Comparison of ENCODE assay signal across 8 cellular contexts in the genomic region with DNA sequence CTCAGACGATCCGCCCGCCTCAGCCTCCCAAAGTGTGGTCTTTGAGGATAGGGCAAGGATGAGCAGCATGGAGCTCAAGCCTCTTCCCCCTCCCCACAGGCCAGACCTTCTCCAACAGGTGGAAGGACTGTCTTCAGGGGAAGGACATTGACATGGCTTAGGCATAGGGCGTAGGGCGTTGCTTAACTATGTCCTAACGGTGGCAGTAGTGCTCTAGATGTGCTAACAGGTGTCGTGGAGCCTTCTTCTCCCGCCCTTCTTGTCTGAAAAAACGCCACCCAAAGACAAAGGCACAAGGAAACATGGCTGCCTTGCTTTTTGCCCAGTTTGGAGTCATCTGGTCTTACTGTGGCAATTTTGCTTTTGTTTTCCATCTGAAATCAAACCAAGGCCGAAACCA.
A peak's percentile ranks its signal among the peaks of the same experiment; 100 is the strongest.
DNase-seq lines count a peak whose midpoint lies in the region; TF ChIP-seq lines count a peak whose summit lies in the region.

No MANE protein-coding gene starts in this region.

- POLR2A ChIA-PET in HEK293 (lab: Yijun Ruan, JAX), result interaction anchor here (0.6 to 1.8 kb wide), 4 partner anchors 10 to 59 kb away, joined by 3 to 11 read pairs (median 6); no protein-coding TSS in a partner anchor

- no peaks in the 10 kb centered on the region for H3K9me3 Mint-ChIP-seq in activated T-helper 2 cell treated with anti-CD3 and anti-CD28 coated beads, Interferon-gamma antibody, Interleukin-2, Interleukin-4, amounts not matched to agents 10 μg/mL and 5 μg/mL and 100 μg/mL, durations not matched to agents 14 hours and 24 hours and 36 hours

- TF ChIP-seq CTCF in HEK293 (tag by site-specific recombination; IDR thresholded peaks at IDR 0.05) (peak; percentile 95), WERI-Rb-1 (IDR thresholded peaks at IDR 0.05; ENCODE audit: low read depth, low read length) (peak; percentile 82), thyroid gland (IDR thresholded peaks at IDR 0.05) (peak in 3 of 6 experiments; percentile 17 to 76 (median 65))

- peaks cover 4% of the 10 kb centered on the region; the same call in 1 of the 2 replicates for H3K4me1 ChIP-seq in HEK293 (ENCODE audit: control insufficient read depth, insufficient read depth, low read length)
- no peaks in the 10 kb centered on the region for H3K4me1 ChIP-seq in mesenchymal stem cell (ENCODE audit: control insufficient read depth, insufficient read depth, low read depth, low read length)
- H3K4me1 ChIP-seq in thyroid gland, result no peaks in the 10 kb centered on the region

- no peak overlapping the region for H3K18ac ChIP-seq in mesenchymal stem cell (ENCODE audit: low read depth in 1 of 2, low read length in 2 of 2)

- H3K27ac ChIP-seq in HEK293 (ENCODE audit: extremely low read depth, low read depth, low read length), result peak overlapping the region; percentile 38; the same call in 1 of the 2 replicates
- H3K27ac ChIP-seq in WERI-Rb-1, result peak overlapping the region; percentile 86
- no peak overlapping the region for H3K27ac ChIP-seq in mesenchymal stem cell (ENCODE audit: low read length, poor library complexity, severe bottlenecking)
- no peak overlapping the region for H3K27ac ChIP-seq in thyroid gland

- peak; percentile 74 for DNase-seq in GM04504 (ENCODE audit: low read depth)
- DNase-seq in WERI-Rb-1, result peak; percentile 85
- DNase-seq in mesenchymal stem cell, result no peak
- DNase-seq in DMS153 (lab: John Stamatoyannopoulos, UW), result no peak
- DNase-seq in thyroid gland, result no peak
- no peak for DNase-seq in activated T-helper 2 cell treated with anti-CD3 and anti-CD28 coated beads, Interferon-gamma antibody, Interleukin-2, Interleukin-4, amounts not matched to agents 10 μg/mL and 5 μg/mL and 100 μg/mL, durations not matched to agents 14 hours and 24 hours and 36 hours (ENCODE audit: low spot score)
- no peak for DNase-seq in AML-193 (lab: John Stamatoyannopoulos, UW)

- no peak overlapping the region for H2AFZ ChIP-seq in mesenchymal stem cell (ENCODE audit: low read depth, low read length)

- H3K79me1 ChIP-seq in mesenchymal stem cell (replicated peaks; ENCODE audit: low read length, poor library complexity, severe bottlenecking), result no peaks in the 10 kb centered on the region

- H3K9me3 ChIP-seq in HEK293 (ENCODE audit: control insufficient read depth, insufficient read depth, low read depth, low read length) (no peaks in the 10 kb centered on the region), WERI-Rb-1 (ENCODE audit: severe bottlenecking) (no peaks in the 10 kb centered on the region), mesenchymal stem cell (ENCODE audit: control insufficient read depth, low read length) (no peaks in the 10 kb centered on the region), thyroid gland (no peaks in the 10 kb centered on the region)

- intact Hi-C loops in thyroid gland (cut with DNase I), result no loop called here
- intact Hi-C loops in activated T-helper 2 cell treated with anti-CD3 and anti-CD28 coated beads, Interferon-gamma antibody, Interleukin-2, Interleukin-4, amounts not matched to agents 10 μg/mL and 5 μg/mL and 100 μg/mL, durations not matched to agents 14 hours and 24 hours and 36 hours (cut with micrococcal nuclease), result no loop called here

- no peak overlapping the region for H2BK12ac ChIP-seq in mesenchymal stem cell (ENCODE audit: low read length in 2 of 2)

- no peak overlapping the region for H2BK15ac ChIP-seq in mesenchymal stem cell (ENCODE audit: low read depth, poor library complexity, severe bottlenecking)

- H3K4me3 ChIP-seq in HEK293 (ENCODE audit: low read depth, low read length) (peak overlapping the region; percentile 8), WERI-Rb-1 (ENCODE audit: low read depth, low read length) (peak overlapping the region; percentile 31), mesenchymal stem cell (ENCODE audit: insufficient read depth in 1 of 2, low read depth in 1 of 2, low read length in 2 of 2) (peak overlapping the region in 1 of 2 experiments; percentile 75), thyroid gland (replicated peaks in 1 of 3) (peak overlapping the region in 1 of 3 donors; percentile 21)

- H3K9ac ChIP-seq in mesenchymal stem cell (ENCODE audit: low read length), result peak overlapping the region; percentile 73

- no peak overlapping the region for H4K91ac ChIP-seq in mesenchymal stem cell (ENCODE audit: low read length)

- TF ChIP-seq POLR2A in thyroid gland (IDR thresholded peaks at IDR 0.05), result no peak

- CTCF ChIA-PET in HEK293 (lab: Yijun Ruan, JAX), result interaction anchor here (0.6 to 1.7 kb wide), 11 partner anchors 10 to 1009 kb away, joined by 3 to 12 read pairs (median 5); no protein-coding TSS in a partner anchor

- no peaks in the 10 kb centered on the region for H3K27me3 Mint-ChIP-seq in activated T-helper 2 cell treated with anti-CD3 and anti-CD28 coated beads, Interferon-gamma antibody, Interleukin-2, Interleukin-4, amounts not matched to agents 10 μg/mL and 5 μg/mL and 100 μg/mL, durations not matched to agents 14 hours and 24 hours and 36 hours (ENCODE audit: low read depth)

- H3K27ac Mint-ChIP-seq in activated T-helper 2 cell treated with anti-CD3 and anti-CD28 coated beads, Interferon-gamma antibody, Interleukin-2, Interleukin-4, amounts not matched to agents 10 μg/mL and 5 μg/mL and 100 μg/mL, durations not matched to agents 14 hours and 24 hours and 36 hours, result no peak overlapping the region

- H3K36me3 ChIP-seq in HEK293 (ENCODE audit: control insufficient read depth in 2 of 2, insufficient read depth in 1 of 2, low read length in 2 of 2) (peaks cover 0 to 42% of the 10 kb centered on the region in 2 experiments; a peak in 2 of 3 replicates), WERI-Rb-1 (no peaks in the 10 kb centered on the region; the same call in 1 of the 2 replicates), mesenchymal stem cell (ENCODE audit: control insufficient read depth in 1 of 2, insufficient read depth in 2 of 2, low read depth in 1 of 2, low read length in 2 of 2) (no peaks in the 10 kb centered on the region), thyroid gland (no peaks in the 10 kb centered on the region)

- H3K14ac ChIP-seq in mesenchymal stem cell (ENCODE audit: low read length in 2 of 2), result no peak overlapping the region

- H2BK5ac ChIP-seq in mesenchymal stem cell (ENCODE audit: low read depth, low read length, poor library complexity, severe bottlenecking), result no peak overlapping the region

- H3K4me3 Mint-ChIP-seq in activated T-helper 2 cell treated with anti-CD3 and anti-CD28 coated beads, Interferon-gamma antibody, Interleukin-2, Interleukin-4, amounts not matched to agents 10 μg/mL and 5 μg/mL and 100 μg/mL, durations not matched to agents 14 hours and 24 hours and 36 hours (ENCODE audit: low read depth), result no peak overlapping the region

- no peak overlapping the region for H3K4ac ChIP-seq in mesenchymal stem cell (ENCODE audit: low read depth in 1 of 2, low read length in 2 of 2)

- H3K4me1 Mint-ChIP-seq in activated T-helper 2 cell treated with anti-CD3 and anti-CD28 coated beads, Interferon-gamma antibody, Interleukin-2, Interleukin-4, amounts not matched to agents 10 μg/mL and 5 μg/mL and 100 μg/mL, durations not matched to agents 14 hours and 24 hours and 36 hours (ENCODE audit: low read depth), result no peaks in the 10 kb centered on the region

- WGBS in mesenchymal stem cell, result 92% methylated on average over 7 of the region's 10 CpGs
- 96 to 97% methylated on average over 10 of the region's 10 CpGs for WGBS in thyroid gland, 2 donors

- H3K23ac ChIP-seq in mesenchymal stem cell (ENCODE audit: low read length in 2 of 2), result no peak overlapping the region

- no peaks in the 10 kb centered on the region for H3K27me3 ChIP-seq in WERI-Rb-1 (ENCODE audit: insufficient read depth, low read depth, severe bottlenecking)
- H3K27me3 ChIP-seq in mesenchymal stem cell (ENCODE audit: control insufficient read depth in 1 of 2, insufficient read depth in 1 of 2, low read length in 2 of 2), result no peaks in the 10 kb centered on the region
- H3K27me3 ChIP-seq in thyroid gland, result no peaks in the 10 kb centered on the region

- no peak overlapping the region for H2AK5ac ChIP-seq in mesenchymal stem cell (ENCODE audit: low read length, severe bottlenecking)

- peaks cover 36% of the 10 kb centered on the region for H3K36me3 Mint-ChIP-seq in activated T-helper 2 cell treated with anti-CD3 and anti-CD28 coated beads, Interferon-gamma antibody, Interleukin-2, Interleukin-4, amounts not matched to agents 10 μg/mL and 5 μg/mL and 100 μg/mL, durations not matched to agents 14 hours and 24 hours and 36 hours (ENCODE audit: low read depth)

- no peak overlapping the region for H4K8ac ChIP-seq in mesenchymal stem cell (ENCODE audit: low read length)

- H2BK120ac ChIP-seq in mesenchymal stem cell (ENCODE audit: low read depth, low read length), result no peak overlapping the region

- H3K4me2 ChIP-seq in mesenchymal stem cell (ENCODE audit: low read length, poor library complexity, severe bottlenecking), result no peak overlapping the region

TF ChIP-seq in HEK293, 187 proteins besides CTCF, POLR2A, EP300 and RAD21 (continues in another document):
- TF ChIP-seq OSR2 (tag by site-specific recombination; IDR thresholded peaks at IDR 0.05) (peak; percentile 12; the same call in 1 of the 2 replicates), ZFP37 (tag by site-specific recombination; IDR thresholded peaks at IDR 0.05) (no peak)
- TF ChIP-seq, protein P1, sequence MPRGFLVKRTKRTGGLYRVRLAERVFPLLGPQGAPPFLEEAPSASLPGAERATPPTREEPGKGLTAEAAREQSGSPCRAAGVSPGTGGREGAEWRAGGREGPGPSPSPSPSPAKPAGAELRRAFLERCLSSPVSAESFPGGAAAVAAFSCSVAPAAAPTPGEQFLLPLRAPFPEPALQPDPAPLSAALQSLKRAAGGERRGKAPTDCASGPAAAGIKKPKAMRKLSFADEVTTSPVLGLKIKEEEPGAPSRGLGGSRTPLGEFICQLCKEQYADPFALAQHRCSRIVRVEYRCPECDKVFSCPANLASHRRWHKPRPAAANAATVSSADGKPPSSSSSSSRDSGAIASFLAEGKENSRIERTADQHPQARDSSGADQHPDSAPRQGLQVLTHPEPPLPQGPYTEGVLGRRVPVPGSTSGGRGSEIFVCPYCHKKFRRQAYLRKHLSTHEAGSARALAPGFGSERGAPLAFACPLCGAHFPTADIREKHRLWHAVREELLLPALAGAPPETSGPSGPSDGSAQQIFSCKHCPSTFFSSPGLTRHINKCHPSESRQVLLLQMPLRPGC (tag by site-specific recombination; IDR thresholded peaks at IDR 0.05), result 0 out of 2 replicates have a peak, but pooled peaks have one; percentile 44
- TF ChIP-seq, protein P2, sequence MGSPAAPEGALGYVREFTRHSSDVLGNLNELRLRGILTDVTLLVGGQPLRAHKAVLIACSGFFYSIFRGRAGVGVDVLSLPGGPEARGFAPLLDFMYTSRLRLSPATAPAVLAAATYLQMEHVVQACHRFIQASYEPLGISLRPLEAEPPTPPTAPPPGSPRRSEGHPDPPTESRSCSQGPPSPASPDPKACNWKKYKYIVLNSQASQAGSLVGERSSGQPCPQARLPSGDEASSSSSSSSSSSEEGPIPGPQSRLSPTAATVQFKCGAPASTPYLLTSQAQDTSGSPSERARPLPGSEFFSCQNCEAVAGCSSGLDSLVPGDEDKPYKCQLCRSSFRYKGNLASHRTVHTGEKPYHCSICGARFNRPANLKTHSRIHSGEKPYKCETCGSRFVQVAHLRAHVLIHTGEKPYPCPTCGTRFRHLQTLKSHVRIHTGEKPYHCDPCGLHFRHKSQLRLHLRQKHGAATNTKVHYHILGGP (tag by site-specific recombination; IDR thresholded peaks at IDR 0.05), result no peak

Comparison
In these comparisons a context has a peak if more than half of its experiments do, and no peak if none do; other contexts are left out.
1. DNase-seq: peak in GM04504 (single experiment) and WERI-Rb-1 (single experiment); none in mesenchymal stem cell (single experiment), DMS153 (single experiment), thyroid gland (0 of 2), activated T-helper 2 cell treated with anti-CD3 and anti-CD28 coated beads, Interferon-gamma antibody, Interleukin-2, Interleukin-4, amounts not matched to agents 10 μg/mL and 5 μg/mL and 100 μg/mL, durations not matched to agents 14 hours and 24 hours and 36 hours (single experiment) and AML-193 (0 of 2).
2. H3K27ac ChIP-seq: peak in HEK293 (single experiment) and WERI-Rb-1 (single experiment); none in mesenchymal stem cell (single experiment) and thyroid gland (0 of 3).